ENCODE assay signal across 16 cellular contexts in the genomic region with DNA sequence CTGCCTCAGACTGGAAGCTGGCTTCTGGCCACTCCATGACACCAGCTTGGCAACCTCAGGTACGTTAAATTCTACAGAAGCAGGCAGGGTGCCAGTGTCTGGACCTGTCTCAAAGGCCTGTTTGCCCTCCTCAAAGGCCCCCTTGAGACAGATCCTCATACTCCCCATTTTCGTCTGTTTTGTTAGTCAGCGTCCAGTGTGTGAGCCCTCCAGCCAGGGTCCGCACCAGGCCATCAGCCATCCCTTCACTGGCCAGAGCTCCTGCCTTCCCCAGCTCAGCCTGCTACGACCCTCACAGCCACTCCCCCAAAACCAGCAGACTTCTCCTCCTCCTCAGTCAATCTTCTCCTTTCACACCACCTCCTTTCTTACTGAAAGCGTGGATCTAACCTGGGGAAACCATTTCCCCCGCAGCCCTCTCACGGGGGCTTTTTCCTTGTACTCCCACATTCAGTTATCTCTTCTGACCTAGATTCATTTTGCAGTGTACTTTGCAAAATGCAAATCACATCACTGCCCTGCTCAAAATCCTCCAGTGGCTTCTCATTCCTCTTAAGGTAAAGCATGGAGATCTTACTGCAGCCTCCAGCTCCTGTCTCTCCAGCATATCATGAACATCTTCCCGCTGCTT.
A peak's percentile ranks its signal among the peaks of the same experiment; 100 is the strongest.
DNase-seq lines count a peak whose midpoint lies in the region; ATAC-seq and TF ChIP-seq lines count a peak whose summit lies in the region.
"Had no signal": no experiment of that assay in that cellular context is flagged by ENCODE, and none has a peak within 500 bp of the region (broad histone marks: within the 10 kb centered on the region; RNA-seq: fewer than 3 reads in every experiment).

No MANE protein-coding gene starts in this region.

- no peak overlapping the region for H3K4me3 ChIP-seq in sigmoid colon

- intact Hi-C loops in sigmoid colon (cut with DNase I): no loop called here

- 93 to 94% methylated on average over 9 of the region's 9 CpGs for WGBS in sigmoid colon, 2 donors

- ATAC-seq in left lobe of liver (no peak), GM19452 (IDR thresholded peaks at IDR 0.05; ENCODE audit: unreplicated experiment) (no peak)
- ATAC-seq: HCT116, HepG2 had no signal

- H3K9me3 ChIP-seq in sigmoid colon: no peaks in the 10 kb centered on the region
- H3K9me3 ChIP-seq: BE2C, Caco-2 had no signal

- TF ChIP-seq EP300 in sigmoid colon (IDR thresholded peaks at IDR 0.05): no peak

- H3K27ac ChIP-seq in 22Rv1 (peak overlapping the region; percentile 15; the same call in 1 of the 2 replicates), VCaP (peak overlapping the region; percentile 16; the same call in 1 of the 2 replicates), sigmoid colon (peak overlapping the region in 3 of 4 donors; percentile 3 to 58 (median 33))

- peaks cover 0 to 26% (median 21%) of the 10 kb centered on the region in 4 donors for H3K4me1 ChIP-seq in sigmoid colon
- H3K4me1 ChIP-seq: BE2C had no signal

- peaks cover 0 to 11% (median 5%) of the 10 kb centered on the region in 4 donors for H3K36me3 ChIP-seq in sigmoid colon
- H3K36me3 ChIP-seq: BE2C had no signal

- H3K27me3 ChIP-seq in sigmoid colon: no peaks in the 10 kb centered on the region
- H3K27me3 ChIP-seq: BE2C had no signal

- TF ChIP-seq POLR2A in sigmoid colon (IDR thresholded peaks at IDR 0.05): no peak

- DNase-seq in left lobe of liver (ENCODE audit: low spot score) (peak; percentile 34), sigmoid colon (no peak), MV-4-11 (lab: John Stamatoyannopoulos, UW) (no peak)
- DNase-seq: ACHN; BE2C; C1 segment of cervical spinal cord; Caco-2; CD4-positive, alpha-beta T cell; GOT3; H7; HFFc6 had no signal

- TF ChIP-seq CTCF in 22Rv1 (IDR thresholded peaks at IDR 0.05) (no peak), VCaP (conservative IDR thresholded peaks at IDR 0.05) (no peak), sigmoid colon (IDR thresholded peaks at IDR 0.05) (no peak)
